11 cellular contexts compared by ENCODE assay signal in genomic region chrY:16454799-16455198, GRCh38.
"Had no signal": no experiment of that assay in that cellular context is flagged by ENCODE, and none has a peak within 500 bp of the region (broad histone marks: within the 10 kb centered on the region; RNA-seq: fewer than 3 reads in every experiment).

No MANE protein-coding gene starts in this region.

- H3K27ac ChIP-seq: GM23248 had no signal

- DNase-seq: GM23248, GOT3, H7, H9, HCEC 1CT, HFFc6 had no signal

- H3K36me3 ChIP-seq: HAP-1 had no signal

- H3K4me3 ChIP-seq: GM23248, GM23338, HAP-1 had no signal

- H2AFZ ChIP-seq: GM23248, GM23338 had no signal

- FAIRE-seq: H1, H54 had no signal

- H3K9ac ChIP-seq: GM23248 had no signal

- H3K4me2 ChIP-seq: GM23338 had no signal

- H3K4me1 ChIP-seq: HAP-1 had no signal

- H3K9me3 ChIP-seq: HAP-1 had no signal

- ATAC-seq: GM23338, HCT116 had no signal
